8 cellular contexts compared by ENCODE assay signal in genomic region chr9:38008168-38009034, GRCh38.
A peak's percentile ranks its signal among the peaks of the same experiment; 100 is the strongest.
DNase-seq lines count a peak whose midpoint lies in the region; ATAC-seq and TF ChIP-seq lines count a peak whose summit lies in the region.

No MANE protein-coding gene starts in this region.

- H3K9me2 ChIP-seq in hepatocyte (replicated peaks; ENCODE audit: insufficient read depth) = no peaks in the 10 kb centered on the region

- peak overlapping the region; percentile 95 for H3K27ac ChIP-seq in hepatocyte

- peak; percentile 72 to 74 for ATAC-seq in activated CD4-positive, CD25-positive, alpha-beta regulatory T cell treated with anti-CD3 and anti-CD28 coated beads, Interleukin-2, amount 50 U/mL, for 24 hours
- peak; percentile 77 for ATAC-seq in HG02798 (IDR thresholded peaks at IDR 0.05; ENCODE audit: poor library complexity, unreplicated experiment)
- ATAC-seq in activated naive CD4-positive, alpha-beta T cell treated with anti-CD3 and anti-CD28 coated beads, Interleukin-2, amount 50 U/mL, for 72 hours = peak; percentile 83 to 84

- H3K79me2 ChIP-seq in hepatocyte = peaks cover 86% of the 10 kb centered on the region

- no peaks in the 10 kb centered on the region for H3K9me3 ChIP-seq in hepatocyte (ENCODE audit: low read depth)

- no peak overlapping the region for H2AFZ ChIP-seq in hepatocyte

- DNase-seq in activated CD4-positive, CD25-positive, alpha-beta regulatory T cell treated with anti-CD3 and anti-CD28 coated beads, Interleukin-2, amount 50 U/mL, for 72 hours = no peak
- DNase-seq in NCI-H2196 (lab: John Stamatoyannopoulos, UW; ENCODE audit: unreplicated experiment) (peak; percentile 59), hepatocyte (ENCODE audit: low spot score) (peak; percentile 85), cerebellar cortex (ENCODE audit: low spot score) (no peak)
- DNase-seq in activated naive CD4-positive, alpha-beta T cell treated with anti-CD3 and anti-CD28 coated beads, Interleukin-2, amount 50 U/mL, for 72 hours (ENCODE audit: low spot score in 2 of 2) = peak in 1 of 2 donors; percentile 41
- peak; percentile 30 for DNase-seq in stimulated activated CD4-positive, alpha-beta T cell treated with anti-CD3 and anti-CD28 coated beads, Interleukin-2, amount 100 ng/mL, for 4 hours (ENCODE audit: low read depth)

- H3K9me3 Mint-ChIP-seq in activated naive CD4-positive, alpha-beta T cell treated with anti-CD3 and anti-CD28 coated beads, Interleukin-2, amount 50 U/mL, for 72 hours = no peaks in the 10 kb centered on the region

- H3K4me2 ChIP-seq in hepatocyte = peak overlapping the region; percentile 45

- H4K20me1 ChIP-seq in hepatocyte (ENCODE audit: insufficient read depth, poor library complexity, severe bottlenecking) = peaks cover 3% of the 10 kb centered on the region

- 47% methylated on average over 10 of the region's 10 CpGs for WGBS in hepatocyte (ENCODE audit: low lambda C conversion rate, missing lambda C conversion rate)

- no peaks in the 10 kb centered on the region for H3K27me3 ChIP-seq in hepatocyte

- no peaks in the 10 kb centered on the region for H3K36me3 Mint-ChIP-seq in activated naive CD4-positive, alpha-beta T cell treated with anti-CD3 and anti-CD28 coated beads, Interleukin-2, amount 50 U/mL, for 72 hours

- H3K4me3 ChIP-seq in hepatocyte = no peak overlapping the region

- peaks cover 21% of the 10 kb centered on the region for H3K4me1 ChIP-seq in hepatocyte (ENCODE audit: insufficient read depth)

- no peaks in the 10 kb centered on the region for H3K36me3 ChIP-seq in hepatocyte (replicated peaks; ENCODE audit: insufficient read depth, low read depth)

- no peak for TF ChIP-seq CTCF in hepatocyte (IDR thresholded peaks at IDR 0.05; ENCODE audit: poor library complexity)

- peak overlapping the region; percentile 79 to 91 for H3K27ac Mint-ChIP-seq in activated naive CD4-positive, alpha-beta T cell treated with anti-CD3 and anti-CD28 coated beads, Interleukin-2, amount 50 U/mL, for 72 hours

Comparison
In these comparisons a context has a peak if more than half of its experiments do, and no peak if none do; other contexts are left out.
1. DNase-seq: peak in NCI-H2196 (single experiment), hepatocyte (single experiment) and stimulated activated CD4-positive, alpha-beta T cell treated with anti-CD3 and anti-CD28 coated beads, Interleukin-2, amount 100 ng/mL, for 4 hours (single experiment); none in activated CD4-positive, CD25-positive, alpha-beta regulatory T cell treated with anti-CD3 and anti-CD28 coated beads, Interleukin-2, amount 50 U/mL, for 72 hours (single experiment) and cerebellar cortex (single experiment).
2. Peak in every context shown above with its lines, with median percentiles within 50 percentile points of each other: ATAC-seq.